ENCODE assay signal across 2 cellular contexts in genomic region chr10:4622374-4622773, GRCh38.
TF ChIP-seq lines count a peak whose summit lies in the region.

No MANE protein-coding gene starts in this region.

TF ChIP-seq in K562, 482 proteins besides CTCF, POLR2A, EP300 and RAD21 (continued from another document):
- TF ChIP-seq FOXP4 (CRISPR knock-in tag; IDR thresholded peaks at IDR 0.05; ENCODE audit: borderline replicate concordance) (no peak), NFXL1 (CRISPR knock-in tag; IDR thresholded peaks at IDR 0.05) (no peak), HNRNPK (IDR thresholded peaks at IDR 0.05; ENCODE audit: low read depth, low read length, poor library complexity, severe bottlenecking) (no peak), TSHZ1 (CRISPR knock-in tag; IDR thresholded peaks at IDR 0.05) (no peak), BACH1 (tag; IDR thresholded peaks at IDR 0.05) (no peak), CBFA2T3 (IDR thresholded peaks at IDR 0.05) (no peak), RBM15 (IDR thresholded peaks at IDR 0.05; ENCODE audit: insufficient read depth, low read length) (no peak), YBX1 (IDR thresholded peaks at IDR 0.05) (no peak), SREBF1 (IDR thresholded peaks at IDR 0.05; ENCODE audit: borderline replicate concordance, low read depth, low read length) (no peak), PCBP1 (IDR thresholded peaks at IDR 0.05; ENCODE audit: low read depth, low read length, poor library complexity, severe bottlenecking) (no peak), TOE1 (IDR thresholded peaks at IDR 0.05; ENCODE audit: borderline replicate concordance) (no peak), TOE1 (CRISPR knock-in tag; IDR thresholded peaks at IDR 0.05; ENCODE audit: borderline replicate concordance, low read depth) (no peak), RFX5 (IDR thresholded peaks at IDR 0.05; ENCODE audit: low read depth, low read length) (no peak)
- TF ChIP-seq, protein P1, sequence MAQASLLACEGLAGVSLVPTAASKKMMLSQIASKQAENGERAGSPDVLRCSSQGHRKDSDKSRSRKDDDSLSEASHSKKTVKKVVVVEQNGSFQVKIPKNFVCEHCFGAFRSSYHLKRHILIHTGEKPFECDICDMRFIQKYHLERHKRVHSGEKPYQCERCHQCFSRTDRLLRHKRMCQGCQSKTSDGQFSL (CRISPR knock-in tag; IDR thresholded peaks at IDR 0.05), result no peak
- TF ChIP-seq, protein P1 (tag; IDR thresholded peaks at IDR 0.05), result no peak
- TF ChIP-seq, protein P2, sequence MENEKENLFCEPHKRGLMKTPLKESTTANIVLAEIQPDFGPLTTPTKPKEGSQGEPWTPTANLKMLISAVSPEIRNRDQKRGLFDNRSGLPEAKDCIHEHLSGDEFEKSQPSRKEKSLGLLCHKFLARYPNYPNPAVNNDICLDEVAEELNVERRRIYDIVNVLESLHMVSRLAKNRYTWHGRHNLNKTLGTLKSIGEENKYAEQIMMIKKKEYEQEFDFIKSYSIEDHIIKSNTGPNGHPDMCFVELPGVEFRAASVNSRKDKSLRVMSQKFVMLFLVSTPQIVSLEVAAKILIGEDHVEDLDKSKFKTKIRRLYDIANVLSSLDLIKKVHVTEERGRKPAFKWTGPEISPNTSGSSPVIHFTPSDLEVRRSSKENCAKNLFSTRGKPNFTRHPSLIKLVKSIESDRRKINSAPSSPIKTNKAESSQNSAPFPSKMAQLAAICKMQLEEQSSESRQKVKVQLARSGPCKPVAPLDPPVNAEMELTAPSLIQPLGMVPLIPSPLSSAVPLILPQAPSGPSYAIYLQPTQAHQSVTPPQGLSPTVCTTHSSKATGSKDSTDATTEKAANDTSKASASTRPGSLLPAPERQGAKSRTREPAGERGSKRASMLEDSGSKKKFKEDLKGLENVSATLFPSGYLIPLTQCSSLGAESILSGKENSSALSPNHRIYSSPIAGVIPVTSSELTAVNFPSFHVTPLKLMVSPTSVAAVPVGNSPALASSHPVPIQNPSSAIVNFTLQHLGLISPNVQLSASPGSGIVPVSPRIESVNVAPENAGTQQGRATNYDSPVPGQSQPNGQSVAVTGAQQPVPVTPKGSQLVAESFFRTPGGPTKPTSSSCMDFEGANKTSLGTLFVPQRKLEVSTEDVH (IDR thresholded peaks at IDR 0.05; ENCODE audit: low read depth, partially characterized antibody), result no peak
- TF ChIP-seq, protein P3, sequence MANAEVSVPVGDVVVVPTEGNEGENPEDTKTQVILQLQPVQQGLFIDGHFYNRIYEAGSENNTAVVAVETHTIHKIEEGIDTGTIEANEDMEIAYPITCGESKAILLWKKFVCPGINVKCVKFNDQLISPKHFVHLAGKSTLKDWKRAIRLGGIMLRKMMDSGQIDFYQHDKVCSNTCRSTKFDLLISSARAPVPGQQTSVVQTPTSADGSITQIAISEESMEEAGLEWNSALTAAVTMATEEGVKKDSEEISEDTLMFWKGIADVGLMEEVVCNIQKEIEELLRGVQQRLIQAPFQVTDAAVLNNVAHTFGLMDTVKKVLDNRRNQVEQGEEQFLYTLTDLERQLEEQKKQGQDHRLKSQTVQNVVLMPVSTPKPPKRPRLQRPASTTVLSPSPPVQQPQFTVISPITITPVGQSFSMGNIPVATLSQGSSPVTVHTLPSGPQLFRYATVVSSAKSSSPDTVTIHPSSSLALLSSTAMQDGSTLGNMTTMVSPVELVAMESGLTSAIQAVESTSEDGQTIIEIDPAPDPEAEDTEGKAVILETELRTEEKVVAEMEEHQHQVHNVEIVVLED (CRISPR knock-in tag; IDR thresholded peaks at IDR 0.05), result no peak

TF ChIP-seq in neural cell, 6 proteins besides CTCF, POLR2A, EP300 and RAD21:
- TF ChIP-seq, protein P4, sequence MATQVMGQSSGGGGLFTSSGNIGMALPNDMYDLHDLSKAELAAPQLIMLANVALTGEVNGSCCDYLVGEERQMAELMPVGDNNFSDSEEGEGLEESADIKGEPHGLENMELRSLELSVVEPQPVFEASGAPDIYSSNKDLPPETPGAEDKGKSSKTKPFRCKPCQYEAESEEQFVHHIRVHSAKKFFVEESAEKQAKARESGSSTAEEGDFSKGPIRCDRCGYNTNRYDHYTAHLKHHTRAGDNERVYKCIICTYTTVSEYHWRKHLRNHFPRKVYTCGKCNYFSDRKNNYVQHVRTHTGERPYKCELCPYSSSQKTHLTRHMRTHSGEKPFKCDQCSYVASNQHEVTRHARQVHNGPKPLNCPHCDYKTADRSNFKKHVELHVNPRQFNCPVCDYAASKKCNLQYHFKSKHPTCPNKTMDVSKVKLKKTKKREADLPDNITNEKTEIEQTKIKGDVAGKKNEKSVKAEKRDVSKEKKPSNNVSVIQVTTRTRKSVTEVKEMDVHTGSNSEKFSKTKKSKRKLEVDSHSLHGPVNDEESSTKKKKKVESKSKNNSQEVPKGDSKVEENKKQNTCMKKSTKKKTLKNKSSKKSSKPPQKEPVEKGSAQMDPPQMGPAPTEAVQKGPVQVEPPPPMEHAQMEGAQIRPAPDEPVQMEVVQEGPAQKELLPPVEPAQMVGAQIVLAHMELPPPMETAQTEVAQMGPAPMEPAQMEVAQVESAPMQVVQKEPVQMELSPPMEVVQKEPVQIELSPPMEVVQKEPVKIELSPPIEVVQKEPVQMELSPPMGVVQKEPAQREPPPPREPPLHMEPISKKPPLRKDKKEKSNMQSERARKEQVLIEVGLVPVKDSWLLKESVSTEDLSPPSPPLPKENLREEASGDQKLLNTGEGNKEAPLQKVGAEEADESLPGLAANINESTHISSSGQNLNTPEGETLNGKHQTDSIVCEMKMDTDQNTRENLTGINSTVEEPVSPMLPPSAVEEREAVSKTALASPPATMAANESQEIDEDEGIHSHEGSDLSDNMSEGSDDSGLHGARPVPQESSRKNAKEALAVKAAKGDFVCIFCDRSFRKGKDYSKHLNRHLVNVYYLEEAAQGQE (IDR thresholded peaks at IDR 0.05; ENCODE audit: borderline replicate concordance), result no peak
- TF ChIP-seq POLR2AphosphoS5 (IDR thresholded peaks at IDR 0.05), result peak; percentile 59
- TF ChIP-seq TAF1 (IDR thresholded peaks at IDR 0.05; ENCODE audit: low read depth), result no peak
- TF ChIP-seq MXI1 (conservative IDR thresholded peaks at IDR 0.05; ENCODE audit: poor library complexity, severe bottlenecking), result peak; percentile 58
- no peak for TF ChIP-seq EZH2 (IDR thresholded peaks at IDR 0.05; ENCODE audit: borderline replicate concordance, insufficient read depth, low read length, poor library complexity, severe bottlenecking)
- TF ChIP-seq SMC3 (conservative IDR thresholded peaks at IDR 0.05; ENCODE audit: poor library complexity), result peak; percentile 23
